8 cellular contexts compared by ENCODE assay signal in genomic region chr5:134101686-134102439, GRCh38. TPM values are rescaled to one million over a fixed set of nuclear protein-coding genes. Genes with fewer than 3 reads are reported as not detected.
DNase-seq lines count a peak whose midpoint lies in the region; ATAC-seq, FAIRE-seq and TF ChIP-seq lines count a peak whose summit lies in the region.

No MANE protein-coding gene starts in this region.

- no peak overlapping the region for H3K14ac ChIP-seq in trophoblast cell (ENCODE audit: low read length)

- peak; percentile 59 for FAIRE-seq in GM18507 (lab: Jason Lieb, UNC)
- FAIRE-seq in frontal cortex (lab: Jason Lieb, UNC), result no peak

- H4K12ac ChIP-seq in trophoblast cell (ENCODE audit: low read depth, low read length), result no peak overlapping the region

- TF ChIP-seq CTCF in Peyer's patch (IDR thresholded peaks at IDR 0.05), result peak; percentile 67 to 97 (median 78)

- no peak overlapping the region for H3K9ac ChIP-seq in trophoblast cell (ENCODE audit: low read length)

- H2AK5ac ChIP-seq in trophoblast cell (ENCODE audit: low read length), result peak overlapping the region; percentile 32

- H3K9me3 ChIP-seq in Peyer's patch (no peaks in the 10 kb centered on the region), trophoblast cell (ENCODE audit: insufficient read depth, low read depth, low read length) (no peaks in the 10 kb centered on the region)

- no peak overlapping the region for H3K23ac ChIP-seq in trophoblast cell (ENCODE audit: low read length)

- no peak overlapping the region for H3K4ac ChIP-seq in trophoblast cell (ENCODE audit: low read depth, low read length)

- no peaks in the 10 kb centered on the region for H3K79me2 ChIP-seq in trophoblast cell (ENCODE audit: control insufficient read depth, insufficient read depth, low read length, poor library complexity)

- DNase-seq in ACHN (peak; percentile 49), GM18507 (ENCODE audit: extremely low spot score, insufficient read length, low read depth) (no peak), Peyer's patch (peak; percentile 76 to 85 (median 78)), frontal cortex (ENCODE audit: low spot score in 2 of 2) (peak; percentile 48 to 70), trophoblast cell (peak; percentile 43 to 71)
- DNase-seq in activated T-helper 9 cell treated with anti-CD3 and anti-CD28 coated beads, Interleukin-2, amount 50 U/mL, for 16 hours (ENCODE audit: low read depth), result peak; percentile 65

- TF ChIP-seq POLR2A in Peyer's patch (IDR thresholded peaks at IDR 0.05), result no peak

- H2AFZ ChIP-seq in trophoblast cell (ENCODE audit: insufficient read depth, low read length, poor library complexity), result no peak overlapping the region

- ATAC-seq in HG03196 (IDR thresholded peaks at IDR 0.05; ENCODE audit: unreplicated experiment) (no peak), GM18909 (IDR thresholded peaks at IDR 0.05; ENCODE audit: poor library complexity, unreplicated experiment) (no peak)

- no peak overlapping the region for H2BK120ac ChIP-seq in trophoblast cell (ENCODE audit: insufficient read depth, low read length, poor library complexity)

- no peak overlapping the region for H4K91ac ChIP-seq in trophoblast cell (ENCODE audit: low read depth, low read length)

- peak overlapping the region; percentile 26 for H2BK12ac ChIP-seq in trophoblast cell (ENCODE audit: low read length)

- no CpG with 5 or more reads among the region's 20 CpGs for WGBS in trophoblast cell (ENCODE audit: extremely low coverage, insufficient coverage, insufficient read length)

- H3K27me3 ChIP-seq in Peyer's patch (no peaks in the 10 kb centered on the region), trophoblast cell (ENCODE audit: insufficient read depth, low read length) (no peaks in the 10 kb centered on the region)

- in situ Hi-C loops in ACHN (cut with HindIII; ENCODE audit: low pct_ligation_motif_present, low pct_unique_long_range_greater_than_20kb, low sequenced_read_pairs), result no loop called here

- H3K36me3 ChIP-seq in Peyer's patch (no peaks in the 10 kb centered on the region), trophoblast cell (ENCODE audit: control insufficient read depth in 1 of 2, insufficient read depth in 2 of 2, low read length in 2 of 2) (no peaks in the 10 kb centered on the region)

- no peak overlapping the region for H2BK5ac ChIP-seq in trophoblast cell (ENCODE audit: low read depth, low read length, poor library complexity)

- H3K27ac ChIP-seq in Peyer's patch (peak overlapping the region in 1 of 4 donors; percentile 84), trophoblast cell (ENCODE audit: low read depth, low read length) (no peak overlapping the region)

- no peak overlapping the region for H3K18ac ChIP-seq in trophoblast cell (ENCODE audit: low read length)

- H3K79me1 ChIP-seq in trophoblast cell (ENCODE audit: low read length), result no peaks in the 10 kb centered on the region

- no peak overlapping the region for H4K8ac ChIP-seq in trophoblast cell (ENCODE audit: low read depth, low read length)

- H3K4me1 ChIP-seq in Peyer's patch, result peaks cover 0 to 40% (median 32%) of the 10 kb centered on the region in 4 donors
- peaks cover 8 to 16% of the 10 kb centered on the region in 2 experiments for H3K4me1 ChIP-seq in trophoblast cell (ENCODE audit: control insufficient read depth in 1 of 2, insufficient read depth in 2 of 2, low read length in 2 of 2)

- no peak overlapping the region for H3K4me2 ChIP-seq in trophoblast cell (ENCODE audit: low read length)

- H3K4me3 ChIP-seq in Peyer's patch (no peak overlapping the region), trophoblast cell (ENCODE audit: low read depth, low read length) (no peak overlapping the region)

RNA-seq across cellular contexts. Expression of gene TCF7, which starts 12.6 kb away (rescaled TPM):
- total RNA-seq in Peyer's patch (10 to 100 TPM; 11.8 to 32.2 (median 22.0) TPM), frontal cortex (0.41 TPM)
- polyA plus RNA-seq in trophoblast cell (2013), result 10.2 and 10.8 TPM in 2 replicates
